Comparison of ENCODE assay signal across 8 cellular contexts in the genomic region with DNA sequence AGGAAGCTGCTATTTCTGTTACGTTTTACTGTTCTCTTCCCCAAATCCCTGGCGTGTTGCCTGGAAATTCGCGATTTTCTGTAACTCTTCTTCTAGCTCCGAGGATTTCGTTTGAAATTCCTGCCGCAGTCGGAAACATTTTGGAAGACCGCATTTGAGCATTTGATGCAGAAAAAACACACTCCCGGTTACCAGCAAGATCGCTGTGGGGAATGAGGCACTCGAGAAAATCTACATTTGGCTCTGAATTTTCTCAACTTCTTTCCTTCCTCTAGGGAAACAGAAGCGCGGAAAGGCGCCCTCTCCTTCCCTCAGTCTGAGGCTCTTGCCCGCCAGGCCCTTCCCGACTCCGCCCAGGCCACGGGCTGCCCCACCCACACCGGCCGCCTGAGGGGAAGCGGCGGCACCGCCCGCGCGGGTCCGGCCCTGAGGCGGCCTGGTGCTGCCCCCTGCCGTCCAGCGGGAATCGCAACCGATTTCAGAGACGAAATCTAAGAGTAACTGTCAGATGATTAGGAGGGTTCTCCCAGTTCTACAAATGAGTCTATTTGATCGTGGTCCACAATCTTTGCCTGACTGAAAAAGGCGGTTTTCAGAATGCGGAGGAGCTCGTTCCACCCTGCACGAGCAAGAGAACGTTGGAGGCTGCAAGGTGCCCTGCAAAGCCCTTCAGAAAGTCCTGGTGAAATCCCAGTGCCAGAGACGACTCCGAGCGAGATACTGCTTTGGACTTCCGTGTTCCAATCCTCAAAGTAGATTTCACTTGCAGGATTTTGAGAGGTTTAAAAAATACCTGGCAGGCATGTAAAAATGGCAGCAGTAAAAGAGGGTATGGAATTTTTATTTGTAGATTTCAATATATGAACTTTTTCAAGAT. TPM values are rescaled to one million over a fixed set of nuclear protein-coding genes. Genes with fewer than 3 reads are reported as not detected.
DNase-seq lines count a peak whose midpoint lies in the region; ATAC-seq, FAIRE-seq and TF ChIP-seq lines count a peak whose summit lies in the region.

No MANE protein-coding gene starts in this region.

- H3K27ac ChIP-seq in aorta (ENCODE audit: low read depth in 1 of 2, low read length in 2 of 2) = peak overlapping the region in 1 of 2 donors; percentile 4

- H3K4me1 ChIP-seq in aorta (ENCODE audit: control insufficient read depth in 1 of 2, insufficient read depth in 2 of 2, low read length in 2 of 2) = no peaks in the 10 kb centered on the region

- peak; percentile 91 for TF ChIP-seq CTCF in astrocyte of the cerebellum (IDR thresholded peaks at IDR 0.05; ENCODE audit: low read depth, low read length, missing control alignments)

- intact Hi-C loops in aorta (cut with DNase I) = loop anchor here (2.0 to 10.0 kb wide), 2 partner anchors 1132 kb away; no protein-coding TSS in a partner anchor

- no peaks in the 10 kb centered on the region for H3K27me3 ChIP-seq in aorta (ENCODE audit: control insufficient read depth in 1 of 2, insufficient read depth in 2 of 2, low read length in 1 of 2)

- ATAC-seq in HG02798 (IDR thresholded peaks at IDR 0.05; ENCODE audit: poor library complexity, unreplicated experiment) = peak; percentile 100
- ATAC-seq in aorta (ENCODE audit: low FRiP score) = peak; percentile 100

- 1 to 2% methylated on average over 44 of the region's 44 CpGs for WGBS in aorta, 2 donors

- DNase-seq in GM12892 (ENCODE audit: insufficient read length) = peak; percentile 90
- DNase-seq in NCI-H1417 treated with DMSO at 0.1 percent for 48 hours (lab: John Stamatoyannopoulos, UW) = peak; percentile 74
- peak; percentile 63 for DNase-seq in T-helper 22 cell (ENCODE audit: low read depth)
- peak; percentile 68 for DNase-seq in astrocyte of the cerebellum (ENCODE audit: low read depth)
- peak; percentile 92 for DNase-seq in hepatic stellate cell (ENCODE audit: low spot score)
- peak; percentile 57 for DNase-seq in renal cortical epithelial cell (ENCODE audit: low read depth)
- DNase-seq in aorta = peak; percentile 96 to 98

- no peaks in the 10 kb centered on the region for H3K36me3 ChIP-seq in aorta (ENCODE audit: control insufficient read depth in 1 of 2, insufficient read depth in 2 of 2, low read length in 1 of 2)

- peak overlapping the region; percentile 45 for H3K4me3 ChIP-seq in astrocyte of the cerebellum (ENCODE audit: low read depth, low read length)
- H3K4me3 ChIP-seq in aorta (ENCODE audit: low read length in 2 of 2) = peak overlapping the region; percentile 22 to 44

- H3K9me3 ChIP-seq in aorta (ENCODE audit: control insufficient read depth, low read length) = no peaks in the 10 kb centered on the region

- in situ Hi-C loops in astrocyte of the cerebellum (cut with HindIII; ENCODE audit: low sequenced_read_pairs) = no loop called here

- no peak for TF ChIP-seq POLR2A in GM12892 (IDR thresholded peaks at IDR 0.05; ENCODE audit: low read depth, low read length)

- peak; percentile 93 for FAIRE-seq in GM12892 (lab: Jason Lieb, UNC)

RNA-seq across cellular contexts. Expression of gene TUBGCP3, which starts 18.4 kb away (rescaled TPM):
- polyA plus RNA-seq in GM12892 (2012; ENCODE audit: missing spikeins) = 25.0 TPM
- 14.2 and 18.7 TPM in 2 replicates for total RNA-seq in renal cortical epithelial cell
- 10 to 100 TPM; 34.7 to 45.9 TPM for total RNA-seq in aorta
- 10 to 100 TPM in 1 of 2 donors, 1 to 10 TPM in 1; 3.6 to 20.2 TPM for polyA plus RNA-seq in aorta
